In genomic region chr19:38898788-38899446, GRCh38 we compare ENCODE assay signal across 8 cellular contexts. TPM values are rescaled to one million over a fixed set of nuclear protein-coding genes. Genes with fewer than 3 reads are reported as not detected.
DNase-seq lines count a peak whose midpoint lies in the region; ATAC-seq, FAIRE-seq and TF ChIP-seq lines count a peak whose summit lies in the region.

No MANE protein-coding gene starts in this region.

- H3K27ac ChIP-seq in subcutaneous abdominal adipose tissue (ENCODE audit: low read depth, low read length): peak overlapping the region; percentile 94

- H3K4me3 Mint-ChIP-seq in CD14-positive monocyte: peak overlapping the region; percentile 90 to 91

- in situ Hi-C loops in astrocyte of the spinal cord (cut with HindIII; ENCODE audit: low sequenced_read_pairs): no loop called here

- no peak for TF ChIP-seq CTCF in CD14-positive monocyte (IDR thresholded peaks at IDR 0.05)
- no peak for TF ChIP-seq CTCF in astrocyte of the spinal cord (IDR thresholded peaks at IDR 0.05; ENCODE audit: low read depth, low read length)
- TF ChIP-seq CTCF in D721Med (IDR thresholded peaks at IDR 0.05; ENCODE audit: insufficient read depth, missing control alignments): no peak

- no peak for ATAC-seq in GM21529 (IDR thresholded peaks at IDR 0.05; ENCODE audit: unreplicated experiment)

- DNase-seq in CD14-positive monocyte (ENCODE audit: low spot score): no peak
- DNase-seq in Jurkat, Clone E6-1 (ENCODE audit: low read depth, low spot score): no peak
- DNase-seq in astrocyte of the spinal cord (ENCODE audit: low read depth, low spot score): peak; percentile 10
- peak; percentile 34 for DNase-seq in kidney tubule cell (ENCODE audit: low spot score)
- DNase-seq in central memory CD4-positive, alpha-beta T cell: no peak
- no peak for DNase-seq in D721Med (ENCODE audit: insufficient read length, low spot score)

- peaks cover 17 to 20% of the 10 kb centered on the region in 2 donors for H3K36me3 Mint-ChIP-seq in CD14-positive monocyte

- peak overlapping the region; percentile 82 to 94 (median 92) for H3K9ac ChIP-seq in subcutaneous abdominal adipose tissue (ENCODE audit: low read length in 5 of 5)

- intact Hi-C loops in CD14-positive monocyte (cut with micrococcal nuclease): loop anchor here (1.0 to 10.0 kb wide), 6 partner anchors 31 to 134 kb away; partner anchors contain the start of genes MRPS12 (in 2 of the 2), SARS2 (in 2 of the 2) and ECH1 (in 1 of the 2)

- H3K4me1 ChIP-seq in subcutaneous abdominal adipose tissue (ENCODE audit: control insufficient read depth in 5 of 5, insufficient read depth in 5 of 5, low read length in 5 of 5): peaks cover 8 to 39% (median 38%) of the 10 kb centered on the region in 5 donors

- no peaks in the 10 kb centered on the region for H3K9me3 ChIP-seq in subcutaneous abdominal adipose tissue (ENCODE audit: control insufficient read depth in 5 of 5, low read length in 5 of 5)

- peaks cover 0 to 4% (median 0%) of the 10 kb centered on the region in 5 donors for H3K27me3 ChIP-seq in subcutaneous abdominal adipose tissue (ENCODE audit: control insufficient read depth in 5 of 5, insufficient read depth in 4 of 5, low read length in 5 of 5)

- no peak for FAIRE-seq in D721Med (lab: Jason Lieb, UNC)

- no peaks in the 10 kb centered on the region for H3K36me3 ChIP-seq in subcutaneous abdominal adipose tissue (ENCODE audit: control insufficient read depth in 5 of 5, insufficient read depth in 5 of 5, low read length in 5 of 5)

- H3K4me3 ChIP-seq in Jurkat, Clone E6-1 (ENCODE audit: low read length): peak overlapping the region; percentile 91
- H3K4me3 ChIP-seq in astrocyte of the spinal cord (ENCODE audit: low read depth, low read length) (peak overlapping the region; percentile 77), subcutaneous abdominal adipose tissue (ENCODE audit: low read depth in 1 of 5, low read length in 5 of 5) (peak overlapping the region; percentile 80 to 98 (median 86))

- H3K27ac Mint-ChIP-seq in CD14-positive monocyte: peak overlapping the region; percentile 90 to 99 (median 97)

- H3K27me3 Mint-ChIP-seq in CD14-positive monocyte (ENCODE audit: low read depth in 3 of 3): peaks cover 0 to 1% (median 0%) of the 10 kb centered on the region in 3 donors

- peaks cover 0 to 3% (median 0%) of the 10 kb centered on the region in 7 donors for H3K9me3 Mint-ChIP-seq in CD14-positive monocyte

- H3K4me1 Mint-ChIP-seq in CD14-positive monocyte: peaks cover 30% of the 10 kb centered on the region

RNA-seq across cellular contexts. Expression of gene SIRT2, which starts 0.5 kb away (rescaled TPM):
- 10 to 100 TPM; 57.5 to 64.3 TPM for polyA plus RNA-seq in CD14-positive monocyte
- polyA plus RNA-seq in Jurkat, Clone E6-1 (2012; ENCODE audit: insufficient read depth, insufficient read length): 45.5 TPM

RNA-seq across cellular contexts. Expression of gene NFKBIB, which starts 0.9 kb away (rescaled TPM):
- polyA plus RNA-seq in CD14-positive monocyte: 1 to 10 TPM; 6.7 to 9.0 TPM
- 42.0 TPM for polyA plus RNA-seq in Jurkat, Clone E6-1 (2012; ENCODE audit: insufficient read depth, insufficient read length)

RNA-seq across cellular contexts. Expression of gene CCER2, which starts 13.1 kb away (rescaled TPM):
- polyA plus RNA-seq in CD14-positive monocyte: not detected
- polyA plus RNA-seq in Jurkat, Clone E6-1 (2012; ENCODE audit: insufficient read depth, insufficient read length): 4.3 TPM

RNA-seq across cellular contexts. Expression of gene RINL, which starts 20.8 kb away (rescaled TPM):
- 1 to 10 TPM; 4.1 to 7.2 TPM for polyA plus RNA-seq in CD14-positive monocyte
- 19.9 TPM for polyA plus RNA-seq in Jurkat, Clone E6-1 (2012; ENCODE audit: insufficient read depth, insufficient read length)

RNA-seq across cellular contexts. Expression of gene SARS2, which starts 31.6 kb away (rescaled TPM):
- polyA plus RNA-seq in CD14-positive monocyte: 1 to 10 TPM; 8.1 to 8.3 TPM
- polyA plus RNA-seq in Jurkat, Clone E6-1 (2012; ENCODE audit: insufficient read depth, insufficient read length): 74.2 TPM

Comparison
In these comparisons a context has a peak if more than half of its experiments do, and no peak if none do; other contexts are left out.
1. DNase-seq: peak in astrocyte of the spinal cord (single experiment) and kidney tubule cell (single experiment); none in CD14-positive monocyte (single experiment), Jurkat, Clone E6-1 (single experiment), central memory CD4-positive, alpha-beta T cell (single experiment) and D721Med (single experiment).
2. Peak in every context shown above with its lines, with median percentiles within 50 percentile points of each other: H3K4me3 ChIP-seq.